1 cellular context compared by ENCODE assay signal in the genomic region with DNA sequence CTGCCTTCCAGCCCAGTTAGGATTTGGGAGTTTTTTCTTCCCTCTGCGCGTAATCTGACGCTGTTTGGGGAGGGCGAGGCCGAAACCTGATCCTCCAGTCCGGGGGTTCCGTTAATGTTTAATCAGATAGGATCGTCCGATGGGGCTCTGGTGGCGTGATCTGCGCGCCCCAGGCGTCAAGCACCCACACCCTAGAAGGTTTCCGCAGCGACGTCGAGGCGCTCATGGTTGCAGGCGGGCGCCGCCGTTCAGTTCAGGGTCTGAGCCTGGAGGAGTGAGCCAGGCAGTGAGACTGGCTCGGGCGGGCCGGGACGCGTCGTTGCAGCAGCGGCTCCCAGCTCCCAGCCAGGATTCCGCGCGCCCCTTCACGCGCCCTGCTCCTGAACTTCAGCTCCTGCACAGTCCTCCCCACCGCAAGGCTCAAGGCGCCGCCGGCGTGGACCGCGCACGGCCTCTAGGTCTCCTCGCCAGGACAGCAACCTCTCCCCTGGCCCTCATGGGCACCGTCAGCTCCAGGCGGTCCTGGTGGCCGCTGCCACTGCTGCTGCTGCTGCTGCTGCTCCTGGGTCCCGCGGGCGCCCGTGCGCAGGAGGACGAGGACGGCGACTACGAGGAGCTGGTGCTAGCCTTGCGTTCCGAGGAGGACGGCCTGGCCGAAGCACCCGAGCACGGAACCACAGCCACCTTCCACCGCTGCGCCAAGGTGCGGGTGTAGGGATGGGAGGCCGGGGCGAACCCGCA.
A peak's percentile ranks its signal among the peaks of the same experiment; 100 is the strongest.
TF ChIP-seq lines count a peak whose summit lies in the region.

TSS of gene PCSK9 (plus strand) at position 207 of the 741 bp plus-strand sequence. CDS start at position 497, 290 bp downstream.

TF ChIP-seq in HepG2, 621 proteins besides CTCF, POLR2A, EP300 and RAD21 (continued from another document and continues in another):
- TF ChIP-seq ZNF430 (CRISPR knock-in tag; IDR thresholded peaks at IDR 0.05) (peak; percentile 96), ZBTB8A (CRISPR knock-in tag; IDR thresholded peaks at IDR 0.05; ENCODE audit: borderline replicate concordance, low read depth) (no peak; the same call in 1 of the 2 replicates), SOX13 (IDR thresholded peaks at IDR 0.05) (no peak), SOX13 (CRISPR knock-in tag; conservative IDR thresholded peaks at IDR 0.05 in 1 of 2, IDR thresholded peaks at IDR 0.05 in 1 of 2) (peak in 1 of 2 experiments; percentile 75; a peak in 2 of 4 replicates), NFRKB (IDR thresholded peaks at IDR 0.05) (no peak), MIER2 (CRISPR knock-in tag; IDR thresholded peaks at IDR 0.05) (0 out of 2 replicates have a peak, but pooled peaks have one; percentile 16), NR2F1 (CRISPR knock-in tag; IDR thresholded peaks at IDR 0.05) (no peak; a peak in 1 of 4 replicates), GTF3A (CRISPR knock-in tag; conservative IDR thresholded peaks at IDR 0.05) (no peak), ELF4 (CRISPR knock-in tag; IDR thresholded peaks at IDR 0.05; ENCODE audit: borderline replicate concordance) (no peak), ZNF747 (CRISPR knock-in tag; IDR thresholded peaks at IDR 0.05; ENCODE audit: borderline replicate concordance) (peak; percentile 64; the same call in 1 of the 2 replicates), SMARCE1 (IDR thresholded peaks at IDR 0.05; ENCODE audit: borderline replicate concordance) (no peak), GMEB1 (CRISPR knock-in tag; IDR thresholded peaks at IDR 0.05; ENCODE audit: borderline replicate concordance) (peak; percentile 89), MYC (CRISPR knock-in tag; IDR thresholded peaks at IDR 0.05; ENCODE audit: borderline replicate concordance) (peak; percentile 90), ZMYM2 (CRISPR knock-in tag; IDR thresholded peaks at IDR 0.05) (peak; percentile 80), ZXDC (CRISPR knock-in tag; IDR thresholded peaks at IDR 0.05) (peak; percentile 79), KDM1A (CRISPR knock-in tag; IDR thresholded peaks at IDR 0.05) (no peak), DNMT3B (CRISPR knock-in tag; conservative IDR thresholded peaks at IDR 0.05) (no peak), ZNF710 (CRISPR knock-in tag; IDR thresholded peaks at IDR 0.05; ENCODE audit: borderline replicate concordance) (peak; percentile 76; the same call in 1 of the 2 replicates), MBNL3 (CRISPR knock-in tag; conservative IDR thresholded peaks at IDR 0.05) (no peak), GLI4 (CRISPR knock-in tag; IDR thresholded peaks at IDR 0.05; ENCODE audit: borderline replicate concordance) (peak; percentile 97; the same call in 1 of the 2 replicates), ZNF7 (CRISPR knock-in tag; IDR thresholded peaks at IDR 0.05) (no peak), SMAD9 (CRISPR knock-in tag; IDR thresholded peaks at IDR 0.05) (peak; percentile 75; the same call in 1 of the 2 replicates), CSRNP1 (CRISPR knock-in tag; IDR thresholded peaks at IDR 0.05) (peak; percentile 98), KLF16 (CRISPR knock-in tag; IDR thresholded peaks at IDR 0.05) (peak in 1 of 2 experiments; percentile 68; a peak in 2 of 4 replicates), U2AF1 (optimal IDR thresholded peaks at IDR 0.05; ENCODE audit: low read depth, low read length) (no peak), GMEB2 (CRISPR knock-in tag; IDR thresholded peaks at IDR 0.05; ENCODE audit: low read depth) (peak; percentile 52; the same call in 1 of the 2 replicates), MIER3 (CRISPR knock-in tag; IDR thresholded peaks at IDR 0.05; ENCODE audit: borderline replicate concordance) (peak; percentile 73; the same call in 1 of the 2 replicates), ZNF280D (CRISPR knock-in tag; IDR thresholded peaks at IDR 0.05) (peak; percentile 83), CREM (IDR thresholded peaks at IDR 0.05) (peak; percentile 66; the same call in 1 of the 2 replicates), CREM (CRISPR knock-in tag; IDR thresholded peaks at IDR 0.05) (no peak), ZNF280B (CRISPR knock-in tag; IDR thresholded peaks at IDR 0.05; ENCODE audit: borderline replicate concordance) (no peak; the same call in none of the 2 replicates), ZNF530 (CRISPR knock-in tag; IDR thresholded peaks at IDR 0.05; ENCODE audit: low read depth) (peak; percentile 76; the same call in 1 of the 2 replicates), KLF11 (CRISPR knock-in tag; IDR thresholded peaks at IDR 0.05) (peak; percentile 78; the same call in 1 of the 2 replicates), ZNF251 (CRISPR knock-in tag; IDR thresholded peaks at IDR 0.05) (peak; percentile 75; the same call in 1 of the 2 replicates), RORA (CRISPR knock-in tag; IDR thresholded peaks at IDR 0.05) (no peak), ZNF143 (CRISPR knock-in tag; IDR thresholded peaks at IDR 0.05) (peak; percentile 46; the same call in 1 of the 2 replicates), ATF7-NPFF (CRISPR knock-in tag; IDR thresholded peaks at IDR 0.05; ENCODE audit: low read depth) (peak; percentile 85)
- TF ChIP-seq, protein P1, sequence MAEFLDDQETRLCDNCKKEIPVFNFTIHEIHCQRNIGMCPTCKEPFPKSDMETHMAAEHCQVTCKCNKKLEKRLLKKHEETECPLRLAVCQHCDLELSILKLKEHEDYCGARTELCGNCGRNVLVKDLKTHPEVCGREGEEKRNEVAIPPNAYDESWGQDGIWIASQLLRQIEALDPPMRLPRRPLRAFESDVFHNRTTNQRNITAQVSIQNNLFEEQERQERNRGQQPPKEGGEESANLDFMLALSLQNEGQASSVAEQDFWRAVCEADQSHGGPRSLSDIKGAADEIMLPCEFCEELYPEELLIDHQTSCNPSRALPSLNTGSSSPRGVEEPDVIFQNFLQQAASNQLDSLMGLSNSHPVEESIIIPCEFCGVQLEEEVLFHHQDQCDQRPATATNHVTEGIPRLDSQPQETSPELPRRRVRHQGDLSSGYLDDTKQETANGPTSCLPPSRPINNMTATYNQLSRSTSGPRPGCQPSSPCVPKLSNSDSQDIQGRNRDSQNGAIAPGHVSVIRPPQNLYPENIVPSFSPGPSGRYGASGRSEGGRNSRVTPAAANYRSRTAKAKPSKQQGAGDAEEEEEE (CRISPR knock-in tag; IDR thresholded peaks at IDR 0.05; ENCODE audit: borderline replicate concordance), result no peak
- TF ChIP-seq, protein P2, sequence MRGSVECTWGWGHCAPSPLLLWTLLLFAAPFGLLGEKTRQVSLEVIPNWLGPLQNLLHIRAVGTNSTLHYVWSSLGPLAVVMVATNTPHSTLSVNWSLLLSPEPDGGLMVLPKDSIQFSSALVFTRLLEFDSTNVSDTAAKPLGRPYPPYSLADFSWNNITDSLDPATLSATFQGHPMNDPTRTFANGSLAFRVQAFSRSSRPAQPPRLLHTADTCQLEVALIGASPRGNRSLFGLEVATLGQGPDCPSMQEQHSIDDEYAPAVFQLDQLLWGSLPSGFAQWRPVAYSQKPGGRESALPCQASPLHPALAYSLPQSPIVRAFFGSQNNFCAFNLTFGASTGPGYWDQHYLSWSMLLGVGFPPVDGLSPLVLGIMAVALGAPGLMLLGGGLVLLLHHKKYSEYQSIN (CRISPR knock-in tag; IDR thresholded peaks at IDR 0.05; ENCODE audit: borderline replicate concordance), result no peak
